In genomic region chr6:98572579-98572978, GRCh38 we compare ENCODE assay signal across 20 cellular contexts.
"Had no signal": no experiment of that assay in that cellular context is flagged by ENCODE, and none has a peak within 500 bp of the region (broad histone marks: within the 10 kb centered on the region; RNA-seq: fewer than 3 reads in every experiment).

No MANE protein-coding gene starts in this region.

- H3K4me1 ChIP-seq: foreskin keratinocyte, heart left ventricle, left lung, lower lobe of right lung had no signal

- H3K9me3 Mint-ChIP-seq: immature natural killer cell, mesothelial cell of epicardium had no signal

- H3K4me3 Mint-ChIP-seq: immature natural killer cell, mesothelial cell of epicardium had no signal

- ATAC-seq: foreskin keratinocyte, gastroesophageal sphincter, heart left ventricle, left lung, left ventricle myocardium superior, lower lobe of right lung had no signal

- H3K4me1 Mint-ChIP-seq: immature natural killer cell, mesothelial cell of epicardium had no signal

- H3K36me3 Mint-ChIP-seq: immature natural killer cell, mesothelial cell of epicardium had no signal

- H3K9me3 ChIP-seq: esophagus muscularis mucosa, gastroesophageal sphincter, heart left ventricle, left lung, lower lobe of right lung had no signal

- H3K27ac ChIP-seq: coronary artery, dorsolateral prefrontal cortex, esophagus muscularis mucosa, foreskin keratinocyte, gastroesophageal sphincter, heart left ventricle, hepatocyte, left lung, lower lobe of right lung had no signal

- H3K36me3 ChIP-seq: esophagus muscularis mucosa, gastroesophageal sphincter, heart left ventricle, left lung, lower lobe of right lung had no signal

- DNase-seq: dermis blood vessel endothelial cell; dorsolateral prefrontal cortex; effector CD4-positive, alpha-beta T cell; effector memory CD4-positive, alpha-beta T cell; foreskin keratinocyte; heart left ventricle; hypothalamus; immature natural killer cell; islet precursor cell; kidney; kidney glomerular epithelial cell; left lung; left ventricle myocardium superior; lower lobe of right lung; mesenchymal stem cell had no signal

- H3K27me3 ChIP-seq: dorsolateral prefrontal cortex, foreskin keratinocyte, gastroesophageal sphincter, left lung had no signal

- H3K79me2 ChIP-seq: hepatocyte had no signal

- H3K4me3 ChIP-seq: coronary artery, dorsolateral prefrontal cortex, esophagus muscularis mucosa, gastroesophageal sphincter, heart left ventricle, hepatocyte, left lung, lower lobe of right lung had no signal

- H3K4me2 ChIP-seq: hepatocyte had no signal

- H2AFZ ChIP-seq: hepatocyte had no signal

- H3K27ac Mint-ChIP-seq: immature natural killer cell, mesothelial cell of epicardium had no signal
